ENCODE assay signal across 10 cellular contexts in genomic region chr12:24950231-24950834, GRCh38. TPM values are rescaled to one million over a fixed set of nuclear protein-coding genes. Genes with fewer than 3 reads are reported as not detected.
DNase-seq lines count a peak whose midpoint lies in the region; ATAC-seq and TF ChIP-seq lines count a peak whose summit lies in the region.
"Had no signal": no experiment of that assay in that cellular context is flagged by ENCODE, and none has a peak within 500 bp of the region (broad histone marks: within the 10 kb centered on the region; RNA-seq: fewer than 3 reads in every experiment).

No MANE protein-coding gene starts in this region.

- no peak overlapping the region for H2BK15ac ChIP-seq in H9 (ENCODE audit: low read depth, low read length)

- no peaks in the 10 kb centered on the region for H3K36me3 ChIP-seq in colonic mucosa

- ATAC-seq in GM18868 (IDR thresholded peaks at IDR 0.05; ENCODE audit: unreplicated experiment): peak; percentile 34
- no peak for ATAC-seq in natural killer cell

- peaks cover 49 to 67% of the 10 kb centered on the region in 2 experiments for H3K4me1 Mint-ChIP-seq in H9
- peaks cover 44 to 63% (median 48%) of the 10 kb centered on the region in 3 donors for H3K4me1 Mint-ChIP-seq in IgD-negative memory B cell
- H3K4me1 Mint-ChIP-seq in natural killer cell: peaks cover 26 to 29% of the 10 kb centered on the region in 2 donors
- peaks cover 35% of the 10 kb centered on the region for H3K4me1 Mint-ChIP-seq in activated naive CD4-positive, alpha-beta T cell treated with anti-CD3 and anti-CD28 coated beads, Interleukin-2, amount 10 ng/mL, durations not matched to agents 7 days and 5 days

- no peak overlapping the region for H2BK5ac ChIP-seq in H9 (ENCODE audit: insufficient read length, low read length)

- H3K9ac ChIP-seq in H9 (ENCODE audit: extremely low read depth, insufficient read length, low read length) (no peak overlapping the region), colonic mucosa (ENCODE audit: low read depth in 2 of 2, low read length in 2 of 2) (no peak overlapping the region)

- H3K9me3 ChIP-seq in H9 (ENCODE audit: control insufficient read depth, low read depth, low read length) (no peaks in the 10 kb centered on the region), colonic mucosa (no peaks in the 10 kb centered on the region)

- H3K79me2 ChIP-seq in H9 (ENCODE audit: insufficient read depth, low read length): peaks cover 12% of the 10 kb centered on the region; the same call in 1 of the 2 replicates

- no peak overlapping the region for H4K5ac ChIP-seq in H9 (ENCODE audit: insufficient read length, low read depth, low read length)

- H3K18ac ChIP-seq in H9 (ENCODE audit: insufficient read length, low read depth, low read length): no peak overlapping the region

- intact Hi-C loops in natural killer cell (cut with micrococcal nuclease) (no loop called here), colonic mucosa (cut with DNase I) (no loop called here)

- H3K23ac ChIP-seq in H9 (ENCODE audit: insufficient read length, low read depth, low read length): no peak overlapping the region

- H4K91ac ChIP-seq in H9 (ENCODE audit: insufficient read length, low read depth, low read length): no peak overlapping the region

- H3K27me3 ChIP-seq in H9 (ENCODE audit: insufficient read depth, low read length) (no peaks in the 10 kb centered on the region), colonic mucosa (no peaks in the 10 kb centered on the region)

- no peaks in the 10 kb centered on the region for H4K20me1 ChIP-seq in H9 (ENCODE audit: control insufficient read depth, insufficient read depth, insufficient read length)

- no peak overlapping the region for H3K27ac ChIP-seq in H9 (ENCODE audit: insufficient read length, low read depth, low read length)
- no peak overlapping the region for H3K27ac ChIP-seq in colonic mucosa

- DNase-seq in H9 (no peak), natural killer cell (no peak), activated gamma-delta T cell (lab: John Stamatoyannopoulos, UW) (no peak), GOT3 (lab: John Stamatoyannopoulos, UW) (no peak), colonic mucosa (no peak)
- no peak for DNase-seq in activated naive CD4-positive, alpha-beta T cell treated with anti-CD3 and anti-CD28 coated beads, Interleukin-2, amount 10 ng/mL, durations not matched to agents 7 days and 5 days
- DNase-seq: activated CD4-positive, alpha-beta T cell treated with anti-CD3 and anti-CD28 coated beads for 1 hour; foreskin fibroblast had no signal

- TF ChIP-seq CTCF in H9 (conservative IDR thresholded peaks at IDR 0.05) (no peak), natural killer cell (IDR thresholded peaks at IDR 0.05) (no peak), colonic mucosa (IDR thresholded peaks at IDR 0.05) (no peak)

- H2AFZ ChIP-seq in H9 (ENCODE audit: low read length): no peak overlapping the region

- H3K9me3 Mint-ChIP-seq in H9 (no peaks in the 10 kb centered on the region; a peak in 1 of 5 replicates), IgD-negative memory B cell (no peaks in the 10 kb centered on the region), natural killer cell (no peaks in the 10 kb centered on the region)
- H3K9me3 Mint-ChIP-seq in activated naive CD4-positive, alpha-beta T cell treated with anti-CD3 and anti-CD28 coated beads, Interleukin-2, amount 10 ng/mL, durations not matched to agents 7 days and 5 days: no peaks in the 10 kb centered on the region

- no peak overlapping the region for H3K56ac ChIP-seq in H9 (ENCODE audit: insufficient read length, low read depth, low read length)

- H3K4me2 ChIP-seq in H9 (ENCODE audit: insufficient read depth, insufficient read length, low read length): no peak overlapping the region

- no peak overlapping the region for H2BK20ac ChIP-seq in H9 (ENCODE audit: low read depth, low read length, poor library complexity, severe bottlenecking)

- peaks cover 16% of the 10 kb centered on the region for H3K23me2 ChIP-seq in H9 (ENCODE audit: insufficient read length, low read depth, low read length, poor library complexity, severe bottlenecking)

- no peak overlapping the region for H3K14ac ChIP-seq in H9 (ENCODE audit: insufficient read depth, low read length)

- H3K27me3 Mint-ChIP-seq in H9 (ENCODE audit: low read depth) (no peaks in the 10 kb centered on the region), IgD-negative memory B cell (peaks cover 39% of the 10 kb centered on the region), natural killer cell (ENCODE audit: low read depth in 2 of 2) (peaks cover 28 to 58% of the 10 kb centered on the region in 2 donors)
- peaks cover 30% of the 10 kb centered on the region for H3K27me3 Mint-ChIP-seq in activated naive CD4-positive, alpha-beta T cell treated with anti-CD3 and anti-CD28 coated beads, Interleukin-2, amount 10 ng/mL, durations not matched to agents 7 days and 5 days

- H3K79me1 ChIP-seq in H9 (ENCODE audit: insufficient read depth, low read depth, low read length, poor library complexity, severe bottlenecking): no peaks in the 10 kb centered on the region

- H3K36me3 Mint-ChIP-seq in H9 (ENCODE audit: insufficient read depth in 1 of 3, low read depth in 3 of 3) (peaks cover 5% of the 10 kb centered on the region in 3 experiments; a peak in 5 of 7 replicates), IgD-negative memory B cell (no peaks in the 10 kb centered on the region), natural killer cell (no peaks in the 10 kb centered on the region)
- no peaks in the 10 kb centered on the region for H3K36me3 Mint-ChIP-seq in activated naive CD4-positive, alpha-beta T cell treated with anti-CD3 and anti-CD28 coated beads, Interleukin-2, amount 10 ng/mL, durations not matched to agents 7 days and 5 days

- no peak overlapping the region for H2BK120ac ChIP-seq in H9 (ENCODE audit: low read depth, low read length, poor library complexity, severe bottlenecking)

- H2BK12ac ChIP-seq in H9 (ENCODE audit: insufficient read length, low read depth, low read length): no peak overlapping the region

- no peak overlapping the region for H4K8ac ChIP-seq in H9 (replicated peaks; ENCODE audit: insufficient read length, low read depth, low read length)

- peak overlapping the region; percentile 2 to 14; a peak in 2 of 5 replicates for H3K4me3 Mint-ChIP-seq in H9
- H3K4me3 Mint-ChIP-seq in IgD-negative memory B cell: peak overlapping the region; percentile 18 to 99 (median 24)
- H3K4me3 Mint-ChIP-seq in natural killer cell: peak overlapping the region; percentile 90
- no peak overlapping the region for H3K4me3 Mint-ChIP-seq in activated naive CD4-positive, alpha-beta T cell treated with anti-CD3 and anti-CD28 coated beads, Interleukin-2, amount 10 ng/mL, durations not matched to agents 7 days and 5 days

- CTCF ChIA-PET in activated naive CD4-positive, alpha-beta T cell treated with anti-CD3 and anti-CD28 coated beads, Interleukin-2, amount 10 ng/mL, durations not matched to agents 7 days and 5 days (lab: Charles Lee): interaction anchor here (1.1 kb wide), 1 partner anchor 98 kb away, joined by 3 read pairs; no protein-coding TSS in a partner anchor

- no peak overlapping the region for H3K4ac ChIP-seq in H9 (ENCODE audit: low read depth, low read length)

- no peak overlapping the region for H2AK5ac ChIP-seq in H9 (ENCODE audit: insufficient read length, low read length)

- WGBS in H9 (ENCODE audit: extremely low coverage, insufficient read length, low lambda C conversion rate): no CpG with 5 or more reads among the region's 3 CpGs

- peak overlapping the region in 1 of 3 experiments; percentile 5; a peak in 1 of 7 replicates for H3K27ac Mint-ChIP-seq in H9
- H3K27ac Mint-ChIP-seq in IgD-negative memory B cell: peak overlapping the region in 2 of 3 donors; percentile 27 to 64
- no peak overlapping the region for H3K27ac Mint-ChIP-seq in natural killer cell
- H3K27ac Mint-ChIP-seq in activated naive CD4-positive, alpha-beta T cell treated with anti-CD3 and anti-CD28 coated beads, Interleukin-2, amount 10 ng/mL, durations not matched to agents 7 days and 5 days: no peak overlapping the region

- H3K4me1 ChIP-seq in H9 (ENCODE audit: insufficient read depth, low read length) (peaks cover 4% of the 10 kb centered on the region), colonic mucosa (no peaks in the 10 kb centered on the region)

- no peak overlapping the region for H3K4me3 ChIP-seq in colonic mucosa

- H3T11ph ChIP-seq in H9 (ENCODE audit: low read length): no peak overlapping the region

RNA-seq across cellular contexts. Expression of gene BCAT1, which starts 1.4 kb away (rescaled TPM):
- total RNA-seq in H9 (2021) (224 and 244 TPM in 2 replicates), natural killer cell (1 to 10 TPM in 2 of 3 donors, under 1 TPM in 1; 0.61 to 4.4 (median 1.3) TPM), colonic mucosa (1 to 10 TPM; 4.2 to 7.4 TPM)
- polyA plus RNA-seq in IgD-negative memory B cell: 11.5 TPM

Comparison
In these comparisons a context has a peak if more than half of its experiments do, and no peak if none do; other contexts are left out.
1. H3K27ac Mint-ChIP-seq: peak in IgD-negative memory B cell (2 of 3); none in natural killer cell (0 of 2) and activated naive CD4-positive, alpha-beta T cell treated with anti-CD3 and anti-CD28 coated beads, Interleukin-2, amount 10 ng/mL, durations not matched to agents 7 days and 5 days (single experiment).
2. RNA of gene BCAT1, which starts 1.4 kb away (total RNA-seq): 224 to 244 TPM in H9; 4.2 to 7.4 TPM in colonic mucosa and 0.61 to 4.4 TPM in natural killer cell; every median in the first group is over 10 times any median in the second.